Comparison of ENCODE assay signal across 8 cellular contexts in genomic region chr16:50547340-50547865, GRCh38. TPM values are rescaled to one million over a fixed set of nuclear protein-coding genes. Genes with fewer than 3 reads are reported as not detected.
DNase-seq lines count a peak whose midpoint lies in the region; ATAC-seq, FAIRE-seq and TF ChIP-seq lines count a peak whose summit lies in the region.

No MANE protein-coding gene starts in this region.

- POLR2A ChIA-PET in PC-9 (lab: Charles Lee; ENCODE audit: unreplicated experiment), result no interaction called here

- H4K20me1 ChIP-seq in PC-9 (ENCODE audit: insufficient read depth), result no peaks in the 10 kb centered on the region

- no peaks in the 10 kb centered on the region for H3K79me2 ChIP-seq in PC-9 (ENCODE audit: low read depth)

- CTCF ChIA-PET in PC-9 (lab: Charles Lee), result no interaction called here

- H3K27me3 ChIP-seq in PC-9 (ENCODE audit: insufficient read depth, low read depth) (no peaks in the 10 kb centered on the region), psoas muscle (ENCODE audit: insufficient read depth in 3 of 3, low read length in 2 of 3) (peaks cover 0 to 28% (median 4%) of the 10 kb centered on the region in 3 donors)

- TF ChIP-seq CTCF in PC-9 (conservative IDR thresholded peaks at IDR 0.05) (no peak), psoas muscle (IDR thresholded peaks at IDR 0.05) (no peak)

- no peaks in the 10 kb centered on the region for H3K4me1 ChIP-seq in PC-9 (replicated peaks; ENCODE audit: insufficient read depth)
- no peaks in the 10 kb centered on the region for H3K4me1 ChIP-seq in psoas muscle

- H2AFZ ChIP-seq in PC-9, result no peak overlapping the region

- H3K27ac ChIP-seq in PC-9 (no peak overlapping the region), psoas muscle (no peak overlapping the region)

- H3K36me3 ChIP-seq in PC-9 (ENCODE audit: low read depth) (no peaks in the 10 kb centered on the region), psoas muscle (ENCODE audit: insufficient read depth in 1 of 2, low read depth in 1 of 2) (no peaks in the 10 kb centered on the region)

- H3K9me2 ChIP-seq in PC-9 (ENCODE audit: insufficient read depth), result no peaks in the 10 kb centered on the region

- intact Hi-C loops in PC-9 (cut with micrococcal nuclease; ENCODE audit: unreplicated experiment) (loop anchor here (10.0 kb wide), 1 partner anchor 197 kb away; the partner anchor contains the start of gene CYLD), psoas muscle (cut with DNase I) (loop anchor here in 1 of 2 donors (5.0 to 10.0 kb wide), 2 partner anchors 120 to 257 kb away; no protein-coding TSS in a partner anchor)

- no TSS peak for BruUV-seq in PC-9 (replicated peaks; lab: Mats Ljungman, UMichigan)

- DNase-seq in EH (ENCODE audit: low read depth), result peak; percentile 2
- DNase-seq in PC-9, result no peak
- peak; percentile 68 for DNase-seq in activated T-helper 1 cell treated with anti-CD3 and anti-CD28 coated beads, Interleukin-2, amount 50 U/mL, for 16 hours (ENCODE audit: low read depth in 1 of 2, low spot score in 1 of 2)
- DNase-seq in germinal center (ENCODE audit: low spot score), result peak; percentile 60
- DNase-seq in psoas muscle, result peak; percentile 39 to 54
- peak; percentile 65 for DNase-seq in urothelium cell line (ENCODE audit: low spot score)
- no peak for DNase-seq in DMS114 treated with DMSO at 0.1 percent for 48 hours (lab: John Stamatoyannopoulos, UW; ENCODE audit: unreplicated experiment)

- FAIRE-seq in urothelium cell line (lab: Jason Lieb, UNC), result no peak

- WGBS in psoas muscle, 3 donors, result 3 to 6% (median 3%) methylated on average over 31 to 34 of the region's 34 CpGs

- H3K4me2 ChIP-seq in PC-9, result peak overlapping the region; percentile 64

- no peaks in the 10 kb centered on the region for H3F3A ChIP-seq in PC-9 (ENCODE audit: insufficient read depth, low read depth)

- peak; percentile 25 for ATAC-seq in HG02852 (IDR thresholded peaks at IDR 0.05; ENCODE audit: unreplicated experiment)
- ATAC-seq in psoas muscle, result peak in 3 of 4 donors; percentile 35 to 58 (median 57)

- no peaks in the 10 kb centered on the region; the same call in 1 of the 2 replicates for H3K9me3 ChIP-seq in PC-9 (ENCODE audit: insufficient read depth, low read depth)
- H3K9me3 ChIP-seq in psoas muscle, result no peaks in the 10 kb centered on the region

- H3K4me3 ChIP-seq in PC-9 (peak overlapping the region; percentile 47; the same call in 1 of the 2 replicates), psoas muscle (peak overlapping the region; percentile 74)

RNA-seq across cellular contexts. Expression of gene NKD1, which starts 0.8 kb away (rescaled TPM):
- total RNA-seq in PC-9 (2021) (0.44 and 0.83 TPM in 2 replicates), psoas muscle (under 1 TPM; 0.22 to 0.45 (median 0.34) TPM)
- under 1 TPM; 0.04 to 0.16 (median 0.08) TPM for polyA plus RNA-seq in psoas muscle

Comparison
In these comparisons a context has a peak if more than half of its experiments do, and no peak if none do; other contexts are left out.
1. DNase-seq: peak in EH (single experiment), activated T-helper 1 cell treated with anti-CD3 and anti-CD28 coated beads, Interleukin-2, amount 50 U/mL, for 16 hours (2 of 2), germinal center (single experiment), psoas muscle (2 of 2) and urothelium cell line (single experiment); none in PC-9 (0 of 2) and DMS114 treated with DMSO at 0.1 percent for 48 hours (single experiment).